8 cellular contexts compared by ENCODE assay signal in genomic region chr10:5412277-5412941, GRCh38. TPM values are rescaled to one million over a fixed set of nuclear protein-coding genes. Genes with fewer than 3 reads are reported as not detected.
DNase-seq lines count a peak whose midpoint lies in the region; ATAC-seq, FAIRE-seq and TF ChIP-seq lines count a peak whose summit lies in the region.

TSS of gene NET1 (plus strand) at chr10:5412557. CDS start at chr10:5412693, 136 bp downstream.

- CTCF ChIA-PET in T-cell (lab: Charles Lee): interaction anchor here in 1 of 2 donors (0.7 kb wide), 1 partner anchor 218 kb away, joined by 4 read pairs; no protein-coding TSS in a partner anchor

- H3K36me3 Mint-ChIP-seq in T-cell: no peaks in the 10 kb centered on the region
- peaks cover 6% of the 10 kb centered on the region for H3K36me3 Mint-ChIP-seq in progenitor cell of endocrine pancreas (ENCODE audit: insufficient read depth)

- peaks cover 17% of the 10 kb centered on the region for H3K4me1 ChIP-seq in left ventricle myocardium inferior

- FAIRE-seq in GM12891 (lab: Jason Lieb, UNC): peak; percentile 93

- H3K27me3 Mint-ChIP-seq in T-cell (peaks cover 14 to 16% of the 10 kb centered on the region in 2 donors), progenitor cell of endocrine pancreas (no peaks in the 10 kb centered on the region)

- H3K4me3 ChIP-seq in left ventricle myocardium inferior: peak within 1 kb of the TSS; percentile 77

- no peak within 1 kb of the TSS for H3K27ac Mint-ChIP-seq in T-cell
- H3K27ac Mint-ChIP-seq in progenitor cell of endocrine pancreas: peak within 1 kb of the TSS; percentile 33

- ATAC-seq in HG02678 (IDR thresholded peaks at IDR 0.05; ENCODE audit: unreplicated experiment): peak; percentile 96
- ATAC-seq in T-cell (replicated peaks in 1 of 4): peak; percentile 79 to 92 (median 86)

- intact Hi-C loops in left ventricle myocardium inferior (cut with micrococcal nuclease): no loop called here

- H3K4me1 Mint-ChIP-seq in T-cell (peaks cover 0 to 5% (median 4%) of the 10 kb centered on the region in 3 donors), progenitor cell of endocrine pancreas (ENCODE audit: low read depth) (peaks cover 2% of the 10 kb centered on the region)

- H3K27ac ChIP-seq in left ventricle myocardium inferior (replicated peaks): peak within 1 kb of the TSS; percentile 73

- H3K9me3 Mint-ChIP-seq in T-cell: no peaks in the 10 kb centered on the region
- H3K9me3 Mint-ChIP-seq in progenitor cell of endocrine pancreas (ENCODE audit: low read depth): peaks cover 6% of the 10 kb centered on the region

- H3K36me3 ChIP-seq in left ventricle myocardium inferior: no peaks in the 10 kb centered on the region

- no peaks in the 10 kb centered on the region for H3K27me3 ChIP-seq in left ventricle myocardium inferior (ENCODE audit: low read depth)

- TF ChIP-seq POLR2A in GM12891 (IDR thresholded peaks at IDR 0.05; ENCODE audit: low read depth, low read length): no peak

- H3K4me3 Mint-ChIP-seq in T-cell: peak within 1 kb of the TSS in 2 of 3 donors; percentile 74 to 81
- H3K4me3 Mint-ChIP-seq in progenitor cell of endocrine pancreas (ENCODE audit: low read depth): no peak within 1 kb of the TSS

- no peak for TF ChIP-seq CTCF in left ventricle myocardium inferior (IDR thresholded peaks at IDR 0.05; ENCODE audit: borderline replicate concordance)
- TF ChIP-seq CTCF in progenitor cell of endocrine pancreas (IDR thresholded peaks at IDR 0.05; ENCODE audit: unreplicated experiment): no peak

- DNase-seq in GM12891 (ENCODE audit: insufficient read length, low spot score) (peak; percentile 80), NCI-H1105 treated with DMSO at 0.1 percent for 48 hours (lab: John Stamatoyannopoulos, UW) (peak; percentile 80), T-cell (peak; percentile 6 to 68 (median 49)), amniotic epithelial cell (ENCODE audit: low read depth) (peak; percentile 73), left ventricle myocardium inferior (peak; percentile 86), progenitor cell of endocrine pancreas (ENCODE audit: low spot score, unreplicated experiment) (peak; percentile 84), ureter (ENCODE audit: low spot score) (peak; percentile 88)

- POLR2A ChIA-PET in T-cell (lab: Charles Lee): no interaction called here

- peaks cover 1% of the 10 kb centered on the region for H3K9me3 ChIP-seq in left ventricle myocardium inferior (replicated peaks)

TF ChIP-seq in GM12891, 5 proteins besides CTCF, POLR2A, EP300 and RAD21:
- TF ChIP-seq TAF1 (IDR thresholded peaks at IDR 0.05; ENCODE audit: low read depth, low read length): no peak
- no peak for TF ChIP-seq SPI1 (IDR thresholded peaks at IDR 0.05; ENCODE audit: low read depth, low read length)
- no peak for TF ChIP-seq POU2F2 (IDR thresholded peaks at IDR 0.05; ENCODE audit: low read depth, low read length)
- no peak for TF ChIP-seq POLR2AphosphoS5 (IDR thresholded peaks at IDR 0.05; ENCODE audit: low read depth, low read length)
- TF ChIP-seq PAX5 (IDR thresholded peaks at IDR 0.05; ENCODE audit: insufficient read depth, low read length, severe bottlenecking): no peak

RNA-seq across cellular contexts. Expression of gene NET1, which starts in this region (rescaled TPM):
- polyA plus RNA-seq in GM12891 (2012; ENCODE audit: low read depth, missing spikeins): 11.7 TPM
- total RNA-seq in T-cell (10 to 100 TPM; 10.5 to 41.1 (median 25.1) TPM), left ventricle myocardium inferior (11.3 TPM), progenitor cell of endocrine pancreas (97.5 and 103 TPM in 2 replicates), ureter (133 TPM)

Comparison
In these comparisons a context has a peak if more than half of its experiments do, and no peak if none do; other contexts are left out.
1. Peak in every context shown above with its lines: DNase-seq, ATAC-seq, H3K4me3 ChIP-seq and H3K27ac ChIP-seq.